In genomic region chr12:15732341-15733061, GRCh38 we compare ENCODE assay signal across 12 cellular contexts. TPM values are rescaled to one million over a fixed set of nuclear protein-coding genes. Genes with fewer than 3 reads are reported as not detected.
A peak's percentile ranks its signal among the peaks of the same experiment; 100 is the strongest.
DNase-seq lines count a peak whose midpoint lies in the region; ATAC-seq and TF ChIP-seq lines count a peak whose summit lies in the region.
"Had no signal": no experiment of that assay in that cellular context is flagged by ENCODE, and none has a peak within 500 bp of the region (broad histone marks: within the 10 kb centered on the region; RNA-seq: fewer than 3 reads in every experiment).

No MANE protein-coding gene starts in this region.

- no peaks in the 10 kb centered on the region for H4K20me1 ChIP-seq in hepatocyte (ENCODE audit: insufficient read depth, poor library complexity, severe bottlenecking)

- ATAC-seq in GM21619 (IDR thresholded peaks at IDR 0.05; ENCODE audit: unreplicated experiment) (peak; percentile 81), HG03565 (IDR thresholded peaks at IDR 0.05; ENCODE audit: unreplicated experiment) (peak; percentile 64)
- ATAC-seq: WTC11 had no signal

- no peak overlapping the region for H3K4me3 Mint-ChIP-seq in endodermal cell
- H3K4me3 Mint-ChIP-seq: WTC11 had no signal

- H3K36me3 ChIP-seq in hepatocyte (replicated peaks; ENCODE audit: insufficient read depth, low read depth), result no peaks in the 10 kb centered on the region
- no peaks in the 10 kb centered on the region for H3K36me3 ChIP-seq in endodermal cell (ENCODE audit: control insufficient read depth, insufficient read depth, low read length)
- H3K36me3 ChIP-seq: BE2C, heart right ventricle had no signal

- H3K27me3 ChIP-seq in hepatocyte, result no peaks in the 10 kb centered on the region
- H3K27me3 ChIP-seq in endodermal cell (ENCODE audit: control insufficient read depth, insufficient read depth, low read length, poor library complexity, severe bottlenecking), result no peaks in the 10 kb centered on the region
- H3K27me3 ChIP-seq: heart right ventricle had no signal

- peak overlapping the region; percentile 23 for H3K4me2 ChIP-seq in hepatocyte

- H3K9me2 ChIP-seq in hepatocyte (replicated peaks; ENCODE audit: insufficient read depth), result no peaks in the 10 kb centered on the region

- peaks cover 4% of the 10 kb centered on the region for H3K36me3 Mint-ChIP-seq in endodermal cell (ENCODE audit: low read depth)
- H3K36me3 Mint-ChIP-seq: WTC11 had no signal

- no peak overlapping the region for H3K9ac ChIP-seq in endodermal cell (ENCODE audit: extremely low read depth, low read length, poor library complexity, severe bottlenecking)

- H3K4me1 ChIP-seq in hepatocyte (ENCODE audit: insufficient read depth), result no peaks in the 10 kb centered on the region
- H3K4me1 ChIP-seq in endodermal cell (ENCODE audit: control insufficient read depth, insufficient read depth, low read length), result no peaks in the 10 kb centered on the region
- H3K4me1 ChIP-seq: BE2C had no signal

- peaks cover 83% of the 10 kb centered on the region for H3K79me2 ChIP-seq in hepatocyte

- no peaks in the 10 kb centered on the region for H3K27me3 Mint-ChIP-seq in endodermal cell (ENCODE audit: insufficient read depth)

- H3K4me1 Mint-ChIP-seq in endodermal cell, result peaks cover 2% of the 10 kb centered on the region
- H3K4me1 Mint-ChIP-seq: WTC11 had no signal

- no peak overlapping the region for H2AFZ ChIP-seq in hepatocyte

- H3K9me3 ChIP-seq in hepatocyte (ENCODE audit: low read depth) (no peaks in the 10 kb centered on the region), endodermal cell (ENCODE audit: control insufficient read depth, low read length) (peaks cover 5% of the 10 kb centered on the region)
- H3K9me3 ChIP-seq: BE2C, heart right ventricle had no signal

- H3K27ac ChIP-seq in hepatocyte, result peak overlapping the region; percentile 36
- H3K27ac ChIP-seq in endodermal cell (ENCODE audit: low read depth, low read length), result no peak overlapping the region

- H3K4me3 ChIP-seq in hepatocyte (no peak overlapping the region), endodermal cell (ENCODE audit: low read length) (no peak overlapping the region)
- H3K4me3 ChIP-seq: heart right ventricle had no signal

- in situ Hi-C loops in Caki2 (cut with HindIII; ENCODE audit: low pct_unique_long_range_greater_than_20kb, low sequenced_read_pairs), result no loop called here

- DNase-seq in Caki2 (ENCODE audit: low read depth) (peak; percentile 77), hepatocyte (ENCODE audit: low spot score) (peak; percentile 43), CD1c-positive myeloid dendritic cell (ENCODE audit: extremely low spot score) (no peak), GF-D8 (lab: John Stamatoyannopoulos, UW) (no peak), NCI-H1694 treated with DMSO at 0.1 percent for 48 hours (lab: John Stamatoyannopoulos, UW) (no peak), endodermal cell (no peak)
- DNase-seq: BE2C, heart right ventricle, IMR-90 had no signal

- peaks cover 3% of the 10 kb centered on the region for H3K9me3 Mint-ChIP-seq in endodermal cell
- H3K9me3 Mint-ChIP-seq: WTC11 had no signal

- H3K27ac Mint-ChIP-seq in endodermal cell, result no peak overlapping the region
- H3K27ac Mint-ChIP-seq: WTC11 had no signal

- WGBS in hepatocyte (ENCODE audit: low lambda C conversion rate, missing lambda C conversion rate), result 73% methylated on average over 6 of the region's 6 CpGs
- 87 to 90% methylated on average over 4 to 6 of the region's 6 CpGs for WGBS in endodermal cell (ENCODE audit: insufficient coverage in 1 of 2, insufficient read length in 1 of 2), 2 experiments

- TF ChIP-seq CTCF in hepatocyte (IDR thresholded peaks at IDR 0.05; ENCODE audit: poor library complexity) (no peak), endodermal cell (conservative IDR thresholded peaks at IDR 0.05) (no peak)

RNA-seq across cellular contexts. Expression of gene EPS8, which starts 56.7 kb away (rescaled TPM):
- total RNA-seq in Caki2 (2014; rRNA removed; shearing (Covaris generic); ENCODE audit: low replicate concordance), result 75.6 and 133 TPM in 2 replicates
- 71.0 and 83.2 TPM in 2 replicates for total RNA-seq in hepatocyte
- polyA plus RNA-seq in hepatocyte, result 43.1 and 44.2 TPM in 2 replicates
- 1 to 10 TPM; 6.7 to 8.1 TPM for total RNA-seq in endodermal cell
- 17.2 TPM for polyA plus RNA-seq in endodermal cell (2013, experiment 1 of 2)
- polyA plus RNA-seq in endodermal cell (2013, experiment 2 of 2), result 19.9 TPM

Comparison
In these comparisons a context has a peak if more than half of its experiments do, and no peak if none do; other contexts are left out.
1. DNase-seq: peak in Caki2 (single experiment) and hepatocyte (single experiment); none in CD1c-positive myeloid dendritic cell (single experiment), GF-D8 (single experiment), NCI-H1694 treated with DMSO at 0.1 percent for 48 hours (single experiment) and endodermal cell (single experiment).